In genomic region chr2:178522950-178523595, GRCh38 we compare ENCODE assay signal across 8 cellular contexts. TPM values are rescaled to one million over a fixed set of nuclear protein-coding genes. Genes with fewer than 3 reads are reported as not detected.
DNase-seq lines count a peak whose midpoint lies in the region; ATAC-seq and TF ChIP-seq lines count a peak whose summit lies in the region.

No MANE protein-coding gene starts in this region.

- peaks cover 0 to 2% (median 0%) of the 10 kb centered on the region in 8 donors for H3K9me3 Mint-ChIP-seq in CD4-positive, alpha-beta memory T cell
- peaks cover 0 to 11% (median 0%) of the 10 kb centered on the region in 9 donors for H3K9me3 Mint-ChIP-seq in naive thymus-derived CD8-positive, alpha-beta T cell
- no peaks in the 10 kb centered on the region for H3K9me3 Mint-ChIP-seq in stimulated activated memory B cell treated with anti-CD40 and anti-IgM and Interleukin-4, amounts not matched to agents 10 μg/mL and 1 μg/mL and 100 μg/mL, for 72 hours

- peak overlapping the region; percentile 79 to 94 (median 93) for H3K27ac Mint-ChIP-seq in CD4-positive, alpha-beta memory T cell
- H3K27ac Mint-ChIP-seq in naive thymus-derived CD8-positive, alpha-beta T cell: peak overlapping the region; percentile 70 to 96 (median 93)
- H3K27ac Mint-ChIP-seq in stimulated activated memory B cell treated with anti-CD40 and anti-IgM and Interleukin-4, amounts not matched to agents 10 μg/mL and 1 μg/mL and 100 μg/mL, for 72 hours: peak overlapping the region; percentile 82

- peak overlapping the region; percentile 63 to 90 for H3K4me3 ChIP-seq in CD4-positive, alpha-beta memory T cell (ENCODE audit: low read length in 2 of 2)
- peak overlapping the region; percentile 78 for H3K4me3 ChIP-seq in PC-9

- H3K4me3 Mint-ChIP-seq in CD4-positive, alpha-beta memory T cell: peak overlapping the region; percentile 91 to 96 (median 93)
- H3K4me3 Mint-ChIP-seq in naive thymus-derived CD8-positive, alpha-beta T cell: peak overlapping the region; percentile 90 to 97 (median 93)
- H3K4me3 Mint-ChIP-seq in stimulated activated memory B cell treated with anti-CD40 and anti-IgM and Interleukin-4, amounts not matched to agents 10 μg/mL and 1 μg/mL and 100 μg/mL, for 72 hours: peak overlapping the region; percentile 93

- no peaks in the 10 kb centered on the region for H3K27me3 ChIP-seq in CD4-positive, alpha-beta memory T cell (ENCODE audit: insufficient read depth, low read length)
- H3K27me3 ChIP-seq in PC-9 (ENCODE audit: insufficient read depth, low read depth): no peaks in the 10 kb centered on the region

- H3K4me1 Mint-ChIP-seq in CD4-positive, alpha-beta memory T cell: peaks cover 25 to 61% (median 37%) of the 10 kb centered on the region in 4 donors
- H3K4me1 Mint-ChIP-seq in naive thymus-derived CD8-positive, alpha-beta T cell: peaks cover 11 to 40% (median 36%) of the 10 kb centered on the region in 4 donors
- H3K4me1 Mint-ChIP-seq in stimulated activated memory B cell treated with anti-CD40 and anti-IgM and Interleukin-4, amounts not matched to agents 10 μg/mL and 1 μg/mL and 100 μg/mL, for 72 hours: peaks cover 22% of the 10 kb centered on the region

- peaks cover 12% of the 10 kb centered on the region; the same call in 1 of the 2 replicates for H3F3A ChIP-seq in PC-9 (ENCODE audit: insufficient read depth, low read depth)

- TF ChIP-seq CTCF in PC-9 (conservative IDR thresholded peaks at IDR 0.05): peak; percentile 97

- peaks cover 24% of the 10 kb centered on the region for H3K4me1 ChIP-seq in CD4-positive, alpha-beta memory T cell (ENCODE audit: insufficient read depth, low read length)
- H3K4me1 ChIP-seq in PC-9 (replicated peaks; ENCODE audit: insufficient read depth): peaks cover 10% of the 10 kb centered on the region

- DNase-seq in CD4-positive, alpha-beta memory T cell: peak; percentile 77 to 89 (median 83)
- peak; percentile 85 to 92 for DNase-seq in PC-9
- peak; percentile 48 to 74 for DNase-seq in activated T-helper 1 cell treated with anti-CD3 and anti-CD28 coated beads, Interleukin-2, amount 50 U/mL, for 16 hours (ENCODE audit: low read depth in 1 of 2, low spot score in 1 of 2)
- DNase-seq in fibroblast of peridontal ligament (ENCODE audit: extremely low read depth): peak; percentile 88
- DNase-seq in naive thymus-derived CD8-positive, alpha-beta T cell: peak; percentile 61 to 91 (median 80)

- H3K79me2 ChIP-seq in PC-9 (ENCODE audit: low read depth): peaks cover 44% of the 10 kb centered on the region

- peak overlapping the region; percentile 87 for H3K4me2 ChIP-seq in PC-9

- CTCF ChIA-PET in CD4-positive, alpha-beta memory T cell (lab: Charles Lee; ENCODE audit: partially characterized antibody): interaction anchor here (1.1 to 3.2 kb wide), 9 partner anchors 12 to 126 kb away, joined by 3 to 11 read pairs (median 5); partner anchors contain the start of genes PJVK, PLEKHA3 and PRKRA
- CTCF ChIA-PET in PC-9 (lab: Charles Lee): interaction anchor here (0.6 to 0.7 kb wide), 2 partner anchors 70 to 745 kb away, joined by 4 read pairs; no protein-coding TSS in a partner anchor

- peak overlapping the region; percentile 70 for H3K27ac ChIP-seq in CD4-positive, alpha-beta memory T cell (ENCODE audit: low read depth, low read length)
- peak overlapping the region; percentile 30 for H3K27ac ChIP-seq in PC-9

- H3K36me3 ChIP-seq in CD4-positive, alpha-beta memory T cell (ENCODE audit: insufficient read depth, low read length): no peaks in the 10 kb centered on the region
- no peaks in the 10 kb centered on the region; the same call in 1 of the 2 replicates for H3K36me3 ChIP-seq in PC-9 (ENCODE audit: low read depth)

- H3K27me3 Mint-ChIP-seq in CD4-positive, alpha-beta memory T cell: no peaks in the 10 kb centered on the region
- no peaks in the 10 kb centered on the region for H3K27me3 Mint-ChIP-seq in naive thymus-derived CD8-positive, alpha-beta T cell
- H3K27me3 Mint-ChIP-seq in stimulated activated memory B cell treated with anti-CD40 and anti-IgM and Interleukin-4, amounts not matched to agents 10 μg/mL and 1 μg/mL and 100 μg/mL, for 72 hours: no peaks in the 10 kb centered on the region

- no peaks in the 10 kb centered on the region for H3K9me2 ChIP-seq in PC-9 (ENCODE audit: insufficient read depth)

- POLR2A ChIA-PET in CD4-positive, alpha-beta memory T cell (lab: Charles Lee; ENCODE audit: partially characterized antibody): interaction anchor here (1.0 to 2.1 kb wide), 5 partner anchors 14 to 109 kb away, joined by 3 to 6 read pairs (median 4); partner anchors contain the start of genes PJVK and PRKRA
- POLR2A ChIA-PET in PC-9 (lab: Charles Lee; ENCODE audit: unreplicated experiment): interaction anchor here (0.5 to 1.5 kb wide), 4 partner anchors 42 to 1041 kb away, joined by 3 to 4 read pairs (median 3); partner anchors contain the start of genes PJVK and PRKRA
- POLR2A ChIA-PET in naive thymus-derived CD8-positive, alpha-beta T cell (lab: Charles Lee): interaction anchor here (1.9 to 2.9 kb wide), 2 partner anchors 44 to 73 kb away, joined by 7 to 18 read pairs; partner anchors contain the start of genes PJVK and PRKRA

- ATAC-seq in GM19395 (IDR thresholded peaks at IDR 0.05; ENCODE audit: unreplicated experiment) (peak; percentile 84), HG03565 (IDR thresholded peaks at IDR 0.05; ENCODE audit: unreplicated experiment) (peak; percentile 79)
- peak; percentile 98 for ATAC-seq in naive thymus-derived CD8-positive, alpha-beta T cell
- peak; percentile 96 for ATAC-seq in stimulated activated memory B cell treated with anti-CD40 and anti-IgM and Interleukin-4, amounts not matched to agents 10 μg/mL and 1 μg/mL and 100 μg/mL, for 72 hours

- BruUV-seq in PC-9 (replicated peaks; lab: Mats Ljungman, UMichigan): TSS peak; percentile 46

- H3K36me3 Mint-ChIP-seq in CD4-positive, alpha-beta memory T cell: peaks cover 3 to 20% of the 10 kb centered on the region in 2 donors
- peaks cover 5 to 25% (median 7%) of the 10 kb centered on the region in 3 donors for H3K36me3 Mint-ChIP-seq in naive thymus-derived CD8-positive, alpha-beta T cell
- peaks cover 20% of the 10 kb centered on the region for H3K36me3 Mint-ChIP-seq in stimulated activated memory B cell treated with anti-CD40 and anti-IgM and Interleukin-4, amounts not matched to agents 10 μg/mL and 1 μg/mL and 100 μg/mL, for 72 hours

- no peaks in the 10 kb centered on the region for H3K9me3 ChIP-seq in CD4-positive, alpha-beta memory T cell (ENCODE audit: control insufficient read depth in 1 of 2, low read length in 2 of 2)
- H3K9me3 ChIP-seq in PC-9 (ENCODE audit: insufficient read depth, low read depth): no peaks in the 10 kb centered on the region

- no peaks in the 10 kb centered on the region for H4K20me1 ChIP-seq in PC-9 (ENCODE audit: insufficient read depth)

- intact Hi-C loops in CD4-positive, alpha-beta memory T cell (cut with micrococcal nuclease): loop anchor here (1.0 to 10.0 kb wide), 5 partner anchors 45 to 968 kb away; partner anchors contain the start of genes FKBP7, PJVK and PRKRA
- intact Hi-C loops in PC-9 (cut with micrococcal nuclease; ENCODE audit: unreplicated experiment): loop anchor here (1.0 to 10.0 kb wide), 4 partner anchors 43 to 411 kb away; partner anchors contain the start of genes PLEKHA3 and RBM45

- peak overlapping the region; percentile 88 for H2AFZ ChIP-seq in PC-9

RNA-seq across cellular contexts. Expression of gene PLEKHA3, which starts 42.8 kb away (rescaled TPM):
- total RNA-seq in CD4-positive, alpha-beta memory T cell: 10 to 100 TPM; 30.1 to 31.9 TPM
- 10 to 100 TPM; 28.8 to 35.8 TPM for polyA plus RNA-seq in CD4-positive, alpha-beta memory T cell
- total RNA-seq in PC-9 (2021): 35.7 and 50.3 TPM in 2 replicates
- total RNA-seq in naive thymus-derived CD8-positive, alpha-beta T cell: 10 to 100 TPM; 39.5 to 40.6 TPM
- 10 to 100 TPM; 18.4 to 24.6 (median 24.4) TPM for polyA plus RNA-seq in naive thymus-derived CD8-positive, alpha-beta T cell

RNA-seq across cellular contexts. Expression of gene FKBP7, which starts 44.7 kb away (rescaled TPM):
- total RNA-seq in CD4-positive, alpha-beta memory T cell: under 1 TPM; 0.79 to 0.80 TPM
- 1 to 10 TPM; 2.1 to 2.2 TPM for polyA plus RNA-seq in CD4-positive, alpha-beta memory T cell
- 3.8 and 6.1 TPM in 2 replicates for total RNA-seq in PC-9 (2021)
- 1 to 10 TPM; 1.5 to 2.4 TPM for total RNA-seq in naive thymus-derived CD8-positive, alpha-beta T cell
- 1 to 10 TPM; 2.9 to 7.0 (median 3.9) TPM for polyA plus RNA-seq in naive thymus-derived CD8-positive, alpha-beta T cell

Comparison
In these comparisons a context has a peak if more than half of its experiments do, and no peak if none do; other contexts are left out.
1. Peak in every context shown above with its lines: DNase-seq, ATAC-seq, H3K4me3 ChIP-seq and H3K27ac ChIP-seq.